In the genomic region with DNA sequence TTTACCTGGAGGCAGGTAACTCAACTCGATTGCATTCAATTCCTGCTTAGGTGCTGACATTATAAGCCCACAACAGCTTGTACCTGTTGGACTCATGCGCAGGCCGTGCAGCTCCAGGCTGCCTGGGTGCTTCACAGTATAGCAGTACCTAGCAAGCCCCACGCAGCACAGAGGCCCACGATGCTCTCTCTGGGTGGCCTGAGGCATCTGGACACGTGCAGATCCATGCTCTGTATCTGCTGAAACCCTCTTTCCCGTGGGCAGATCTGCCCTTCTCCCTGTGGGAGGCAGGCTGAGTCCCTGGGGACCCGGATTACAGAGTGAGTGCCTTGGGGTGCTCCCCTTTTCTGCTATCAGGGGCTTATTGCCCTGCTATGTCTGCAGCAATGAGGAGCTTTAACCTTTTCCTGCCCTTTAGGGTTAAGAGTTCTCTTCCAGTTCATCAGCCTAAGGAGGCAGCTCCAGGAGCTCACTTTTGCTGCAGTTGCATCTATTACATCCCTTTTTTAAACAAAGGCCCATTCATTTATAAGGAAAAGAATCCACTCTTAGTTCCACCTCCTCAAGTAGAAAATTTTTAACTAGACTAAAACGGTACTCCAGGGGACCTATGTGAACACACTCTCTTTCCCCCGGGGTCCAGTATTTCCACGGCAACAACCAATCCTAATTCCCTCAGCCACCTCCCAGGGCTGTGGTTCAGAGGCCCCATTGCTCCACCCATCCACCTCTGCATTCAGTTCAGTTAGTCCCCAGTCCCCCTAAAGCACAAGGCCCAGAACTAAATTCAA, we compare ENCODE assay signal across 15 cellular contexts. TPM values are rescaled to one million over a fixed set of nuclear protein-coding genes. Genes with fewer than 3 reads are reported as not detected.
A peak's percentile ranks its signal among the peaks of the same experiment; 100 is the strongest.
DNase-seq lines count a peak whose midpoint lies in the region; TF ChIP-seq lines count a peak whose summit lies in the region.
"Had no signal": no experiment of that assay in that cellular context is flagged by ENCODE, and none has a peak within 500 bp of the region (broad histone marks: within the 10 kb centered on the region; RNA-seq: fewer than 3 reads in every experiment).

No MANE protein-coding gene starts in this region.

- CTCF ChIA-PET in activated CD4-positive, alpha-beta memory T cell treated with anti-CD3 and anti-CD28 coated beads, Interleukin-2, amount 10 ng/mL, durations not matched to agents 7 days and 5 days (lab: Charles Lee): interaction anchor here (1.0 to 1.1 kb wide), 2 partner anchors 16 to 53 kb away, joined by 3 to 4 read pairs; no protein-coding TSS in a partner anchor

- H3K36me3 Mint-ChIP-seq in activated T-cell treated with anti-CD3 and anti-CD28 coated beads, Interleukin-2, amount 50 U/mL, for 24 hours (ENCODE audit: low read depth): peaks cover 57% of the 10 kb centered on the region
- H3K36me3 Mint-ChIP-seq in activated CD4-positive, alpha-beta memory T cell treated with anti-CD3 and anti-CD28 coated beads, Interleukin-2, amount 10 ng/mL, durations not matched to agents 7 days and 5 days (ENCODE audit: low read depth): peaks cover 63% of the 10 kb centered on the region
- H3K36me3 Mint-ChIP-seq in glutamatergic neuron (ENCODE audit: unreplicated experiment): no peaks in the 10 kb centered on the region

- H3K27me3 ChIP-seq in tibial nerve: no peaks in the 10 kb centered on the region
- H3K27me3 ChIP-seq: breast epithelium, ovary, spleen had no signal

- TF ChIP-seq CTCF in glutamatergic neuron (IDR thresholded peaks at IDR 0.05; ENCODE audit: partially characterized antibody, unreplicated experiment) (no peak), tibial nerve (IDR thresholded peaks at IDR 0.05) (no peak)

- POLR2A ChIA-PET in activated CD4-positive, alpha-beta memory T cell treated with anti-CD3 and anti-CD28 coated beads, Interleukin-2, amount 10 ng/mL, durations not matched to agents 7 days and 5 days (lab: Charles Lee): no interaction called here

- H3K4me3 ChIP-seq in tibial nerve: no peak overlapping the region
- H3K4me3 ChIP-seq: breast epithelium, GM23338, lower lobe of right lung, ovary, spleen had no signal

- no peak for DNase-seq in activated T-cell treated with anti-CD3 and anti-CD28 coated beads, Interleukin-2, amount 50 U/mL, for 24 hours
- DNase-seq in activated T-cell treated with anti-CD3 and anti-CD28 coated beads for 4 hours (no peak), glutamatergic neuron (no peak), tibial nerve (ENCODE audit: low spot score in 2 of 2) (no peak), medulla oblongata (ENCODE audit: extremely low spot score) (no peak), mucosa of gallbladder (ENCODE audit: low spot score) (no peak)
- DNase-seq in activated CD4-positive, alpha-beta memory T cell treated with anti-CD3 and anti-CD28 coated beads, Interleukin-2, amount 10 ng/mL, durations not matched to agents 7 days and 5 days: no peak
- DNase-seq: lower lobe of right lung, NCI-H2227 treated with DMSO at 0.1 percent for 48 hours, ovary, spleen, T1000 had no signal

- H3K9me3 ChIP-seq in tibial nerve: no peaks in the 10 kb centered on the region
- H3K9me3 ChIP-seq: breast epithelium, lower lobe of right lung, ovary, spleen had no signal

- H3K27ac ChIP-seq in temporal lobe (ENCODE audit: low read depth, low read length) (peak overlapping the region; percentile 51), tibial nerve (peak overlapping the region in 2 of 4 donors; percentile 63 to 72)
- H3K27ac ChIP-seq: breast epithelium, lower lobe of right lung, ovary had no signal

- H3K9me3 Mint-ChIP-seq in activated T-cell treated with anti-CD3 and anti-CD28 coated beads, Interleukin-2, amount 50 U/mL, for 24 hours: no peaks in the 10 kb centered on the region
- H3K9me3 Mint-ChIP-seq in activated CD4-positive, alpha-beta memory T cell treated with anti-CD3 and anti-CD28 coated beads, Interleukin-2, amount 10 ng/mL, durations not matched to agents 7 days and 5 days: no peaks in the 10 kb centered on the region
- H3K9me3 Mint-ChIP-seq in glutamatergic neuron (ENCODE audit: unreplicated experiment): peaks cover 14% of the 10 kb centered on the region
- H3K9me3 Mint-ChIP-seq: GM23338 had no signal

- H3K4me1 ChIP-seq in tibial nerve: peaks cover 0 to 75% (median 46%) of the 10 kb centered on the region in 4 donors

- TF ChIP-seq POLR2A in tibial nerve (IDR thresholded peaks at IDR 0.05): no peak

- H3K36me3 ChIP-seq in tibial nerve: no peaks in the 10 kb centered on the region
- H3K36me3 ChIP-seq: breast epithelium, lower lobe of right lung, ovary had no signal

- peak overlapping the region; percentile 15 for H3K4me3 Mint-ChIP-seq in activated T-cell treated with anti-CD3 and anti-CD28 coated beads, Interleukin-2, amount 50 U/mL, for 24 hours
- H3K4me3 Mint-ChIP-seq in activated CD4-positive, alpha-beta memory T cell treated with anti-CD3 and anti-CD28 coated beads, Interleukin-2, amount 10 ng/mL, durations not matched to agents 7 days and 5 days: no peak overlapping the region
- H3K4me3 Mint-ChIP-seq in glutamatergic neuron (ENCODE audit: unreplicated experiment): peak overlapping the region; percentile 65
- H3K4me3 Mint-ChIP-seq: GM23338 had no signal

- peaks cover 90% of the 10 kb centered on the region for H3K4me1 Mint-ChIP-seq in activated T-cell treated with anti-CD3 and anti-CD28 coated beads, Interleukin-2, amount 50 U/mL, for 24 hours (ENCODE audit: low read depth)
- H3K4me1 Mint-ChIP-seq in activated CD4-positive, alpha-beta memory T cell treated with anti-CD3 and anti-CD28 coated beads, Interleukin-2, amount 10 ng/mL, durations not matched to agents 7 days and 5 days: peaks cover 63% of the 10 kb centered on the region
- H3K4me1 Mint-ChIP-seq in glutamatergic neuron (ENCODE audit: low read depth, unreplicated experiment): peaks cover 46% of the 10 kb centered on the region

- TF ChIP-seq EP300 in tibial nerve (IDR thresholded peaks at IDR 0.05): no peak

- peak overlapping the region; percentile 94 for H3K27ac Mint-ChIP-seq in activated T-cell treated with anti-CD3 and anti-CD28 coated beads, Interleukin-2, amount 50 U/mL, for 24 hours
- peak overlapping the region; percentile 12 for H3K27ac Mint-ChIP-seq in activated CD4-positive, alpha-beta memory T cell treated with anti-CD3 and anti-CD28 coated beads, Interleukin-2, amount 10 ng/mL, durations not matched to agents 7 days and 5 days
- H3K27ac Mint-ChIP-seq in glutamatergic neuron (ENCODE audit: unreplicated experiment): peak overlapping the region; percentile 50
- H3K27ac Mint-ChIP-seq: GM23338 had no signal

- no peaks in the 10 kb centered on the region for H3K27me3 Mint-ChIP-seq in activated T-cell treated with anti-CD3 and anti-CD28 coated beads, Interleukin-2, amount 50 U/mL, for 24 hours
- no peaks in the 10 kb centered on the region for H3K27me3 Mint-ChIP-seq in activated CD4-positive, alpha-beta memory T cell treated with anti-CD3 and anti-CD28 coated beads, Interleukin-2, amount 10 ng/mL, durations not matched to agents 7 days and 5 days
- H3K27me3 Mint-ChIP-seq in glutamatergic neuron (ENCODE audit: unreplicated experiment): peaks cover 3% of the 10 kb centered on the region

- 40 to 42% methylated on average over 11 of the region's 11 CpGs for WGBS in tibial nerve, 2 donors

RNA-seq across cellular contexts. Expression of gene ITPKB, which starts 19.3 kb away (rescaled TPM):
- 10 to 100 TPM; 43.6 to 44.4 TPM for total RNA-seq in activated CD4-positive, alpha-beta memory T cell treated with anti-CD3 and anti-CD28 coated beads, Interleukin-2, amount 10 ng/mL, durations not matched to agents 7 days and 5 days
- total RNA-seq in glutamatergic neuron (ENCODE audit: unreplicated experiment): 0.34 TPM
- total RNA-seq in temporal lobe: 6.1 TPM
- 10 to 100 TPM; 49.2 to 82.0 (median 52.7) TPM for total RNA-seq in tibial nerve
- 30.6 TPM for total RNA-seq in mucosa of gallbladder

Comparison
In these comparisons a context has a peak if more than half of its experiments do, and no peak if none do; other contexts are left out.
1. H3K27ac Mint-ChIP-seq: peak in every context shown above with its lines; median percentile 94 in activated T-cell treated with anti-CD3 and anti-CD28 coated beads, Interleukin-2, amount 50 U/mL, for 24 hours; 50 in glutamatergic neuron; 12 in activated CD4-positive, alpha-beta memory T cell treated with anti-CD3 and anti-CD28 coated beads, Interleukin-2, amount 10 ng/mL, durations not matched to agents 7 days and 5 days.